ENCODE assay signal across 1 cellular context in genomic region chr1:72326494-72326893, GRCh38.
TF ChIP-seq lines count a peak whose summit lies in the region.

No MANE protein-coding gene starts in this region.

TF ChIP-seq in IMR-90, 13 proteins besides CTCF, POLR2A, EP300 and RAD21 (continued from another document):
- TF ChIP-seq NFE2L2 (IDR thresholded peaks at IDR 0.05; ENCODE audit: low read depth, low read length) (no peak), MAZ (IDR thresholded peaks at IDR 0.05; ENCODE audit: borderline replicate concordance, low read depth, low read length) (no peak), RFX5 (IDR thresholded peaks at IDR 0.05; ENCODE audit: low read depth, low read length) (no peak), CEBPB (IDR thresholded peaks at IDR 0.05; ENCODE audit: low read depth, low read length) (no peak)
- TF ChIP-seq, protein P1, sequence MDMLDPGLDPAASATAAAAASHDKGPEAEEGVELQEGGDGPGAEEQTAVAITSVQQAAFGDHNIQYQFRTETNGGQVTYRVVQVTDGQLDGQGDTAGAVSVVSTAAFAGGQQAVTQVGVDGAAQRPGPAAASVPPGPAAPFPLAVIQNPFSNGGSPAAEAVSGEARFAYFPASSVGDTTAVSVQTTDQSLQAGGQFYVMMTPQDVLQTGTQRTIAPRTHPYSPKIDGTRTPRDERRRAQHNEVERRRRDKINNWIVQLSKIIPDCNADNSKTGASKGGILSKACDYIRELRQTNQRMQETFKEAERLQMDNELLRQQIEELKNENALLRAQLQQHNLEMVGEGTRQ (IDR thresholded peaks at IDR 0.05; ENCODE audit: low read depth, low read length): no peak
